ENCODE assay signal across 11 cellular contexts in the genomic region with DNA sequence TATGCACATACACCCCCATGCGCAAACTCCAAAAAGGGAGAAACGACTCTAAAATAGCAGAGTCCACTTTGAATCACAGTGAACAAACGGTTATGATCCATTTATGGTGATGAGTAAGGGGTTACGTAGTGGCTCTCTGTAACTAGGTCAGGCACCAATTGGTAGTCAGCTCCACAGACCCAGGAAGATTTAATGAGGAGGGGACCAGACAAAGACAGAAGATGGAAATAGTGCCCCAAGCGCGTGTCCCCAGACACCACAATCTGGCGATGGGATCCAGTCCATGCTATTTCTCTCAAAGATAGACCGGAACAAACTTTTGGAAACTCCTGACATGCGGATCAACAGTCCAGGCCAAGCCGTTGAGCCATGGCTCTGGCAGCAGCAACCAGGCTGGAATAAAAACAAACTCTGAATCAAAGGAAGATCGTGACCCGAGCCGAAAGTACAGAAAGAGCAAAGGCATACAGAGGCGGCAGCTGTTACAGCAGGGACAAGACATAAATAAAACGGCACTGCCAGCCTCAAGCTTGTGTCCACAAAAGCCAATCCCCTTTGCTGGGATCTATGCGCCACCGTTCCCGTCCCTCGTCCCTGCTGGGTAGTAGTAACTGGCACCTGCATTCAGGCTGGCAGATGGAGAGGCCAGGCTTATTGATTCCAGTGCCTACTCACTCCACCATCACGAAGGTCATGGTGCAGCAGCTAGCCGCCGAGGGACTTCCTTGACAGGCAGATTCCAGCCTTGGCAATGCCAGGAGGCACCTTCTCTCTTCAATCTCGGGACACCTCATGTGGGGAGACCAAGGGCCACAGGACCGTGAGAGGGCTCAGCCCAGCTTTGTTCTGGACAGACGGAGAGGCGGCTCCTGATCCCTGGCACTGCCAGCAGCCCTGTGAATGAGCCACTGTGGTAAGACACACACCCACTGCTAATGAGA. TPM values are rescaled to one million over a fixed set of nuclear protein-coding genes. Genes with fewer than 3 reads are reported as not detected.
A peak's percentile ranks its signal among the peaks of the same experiment; 100 is the strongest.
DNase-seq lines count a peak whose midpoint lies in the region; ATAC-seq and TF ChIP-seq lines count a peak whose summit lies in the region.
"Had no signal": no experiment of that assay in that cellular context is flagged by ENCODE, and none has a peak within 500 bp of the region (broad histone marks: within the 10 kb centered on the region; RNA-seq: fewer than 3 reads in every experiment).

No MANE protein-coding gene starts in this region.

- peak; percentile 62 to 72 for ATAC-seq in left cardiac atrium
- no peak for ATAC-seq in HG03039 (IDR thresholded peaks at IDR 0.05; ENCODE audit: unreplicated experiment)

- no peak for DNase-seq in adipocyte (ENCODE audit: low read depth)
- peak; percentile 55 for DNase-seq in left cardiac atrium
- no peak for DNase-seq in osteocyte (ENCODE audit: extremely low spot score, unreplicated experiment)
- no peak for DNase-seq in kidney tubule cell (ENCODE audit: low spot score)
- no peak for DNase-seq in NK-92 treated with Interleukin-12 subunit alpha and Interleukin-12 subunit beta, amount 100 ng/mL, for 24 hours (lab: John Stamatoyannopoulos, UW)
- DNase-seq in NCI-H146 (lab: John Stamatoyannopoulos, UW): no peak
- DNase-seq: naive B cell had no signal

- H3K27me3 Mint-ChIP-seq in osteocyte (ENCODE audit: unreplicated experiment): no peaks in the 10 kb centered on the region
- H3K27me3 Mint-ChIP-seq: naive B cell had no signal

- intact Hi-C loops in left cardiac atrium (cut with DNase I): no loop called here

- H3K9me3 Mint-ChIP-seq in osteocyte (ENCODE audit: unreplicated experiment): no peaks in the 10 kb centered on the region

- peak overlapping the region; percentile 93 for H3K27ac Mint-ChIP-seq in osteocyte (ENCODE audit: unreplicated experiment)
- H3K27ac Mint-ChIP-seq: naive B cell had no signal

- H3K9me3 ChIP-seq in adipocyte (ENCODE audit: control insufficient read depth, low read length): no peaks in the 10 kb centered on the region
- H3K9me3 ChIP-seq: BE2C had no signal

- H3K36me3 Mint-ChIP-seq in osteocyte (ENCODE audit: unreplicated experiment): peaks cover 12% of the 10 kb centered on the region
- H3K36me3 Mint-ChIP-seq: naive B cell had no signal

- peak overlapping the region; percentile 96 for H2AFZ ChIP-seq in ACC112 (ENCODE audit: low read length, unreplicated experiment)

- H3K36me3 ChIP-seq in ACC112 (ENCODE audit: insufficient read depth, low read length): no peaks in the 10 kb centered on the region
- H3K36me3 ChIP-seq in adipocyte (ENCODE audit: control insufficient read depth, insufficient read depth, low read length, severe bottlenecking): no peaks in the 10 kb centered on the region
- H3K36me3 ChIP-seq: BE2C had no signal

- H3K27ac ChIP-seq in ACC112 (ENCODE audit: low read depth, low read length): peak overlapping the region; percentile 100

- peaks cover 47% of the 10 kb centered on the region for H3K4me1 ChIP-seq in ACC112 (ENCODE audit: control insufficient read depth, insufficient read depth, low read length, unreplicated experiment)
- peaks cover 43% of the 10 kb centered on the region for H3K4me1 ChIP-seq in adipocyte (ENCODE audit: control insufficient read depth, insufficient read depth, low read length)

- H3K4me3 Mint-ChIP-seq in osteocyte (ENCODE audit: unreplicated experiment): peak overlapping the region; percentile 11

- H3K4me3 ChIP-seq in ACC112 (ENCODE audit: low read depth, low read length) (peak overlapping the region; percentile 67), adipocyte (ENCODE audit: low read length) (peak overlapping the region; percentile 76)

- peak overlapping the region; percentile 19 for H3K9ac ChIP-seq in adipocyte (ENCODE audit: low read length)

- no peak for TF ChIP-seq CTCF in osteocyte (IDR thresholded peaks at IDR 0.05)

- H3K27me3 ChIP-seq in ACC112 (ENCODE audit: insufficient read depth, low read length) (no peaks in the 10 kb centered on the region), adipocyte (replicated peaks; ENCODE audit: control insufficient read depth, insufficient read depth, low read length) (no peaks in the 10 kb centered on the region)
- H3K27me3 ChIP-seq: BE2C had no signal

- peaks cover 9% of the 10 kb centered on the region for H3K79me2 ChIP-seq in ACC112 (ENCODE audit: control insufficient read depth, insufficient read depth, low read length, unreplicated experiment)

- H3K4me1 Mint-ChIP-seq in osteocyte (ENCODE audit: unreplicated experiment): peaks cover 51% of the 10 kb centered on the region
- H3K4me1 Mint-ChIP-seq: naive B cell had no signal

RNA-seq across cellular contexts. Expression of a gene that starts 50.2 kb away (rescaled TPM):
- 10 to 100 TPM; 12.8 to 48.7 TPM for total RNA-seq in left cardiac atrium
- 560 and 587 TPM in 2 replicates for total RNA-seq in osteocyte
- total RNA-seq: SK-MEL-5 had no signal

Comparison
In these comparisons a context has a peak if more than half of its experiments do, and no peak if none do; other contexts are left out.
1. RNA of a gene that starts 50.2 kb away (total RNA-seq): 560 to 587 TPM in osteocyte; 12.8 to 48.7 TPM in left cardiac atrium; every median in the first group is over 10 times any median in the second.